ENCODE assay signal across 27 cellular contexts in genomic region chr2:141021611-141022010, GRCh38.
DNase-seq lines count a peak whose midpoint lies in the region; ATAC-seq and TF ChIP-seq lines count a peak whose summit lies in the region.
"Had no signal": no experiment of that assay in that cellular context is flagged by ENCODE, and none has a peak within 500 bp of the region (broad histone marks: within the 10 kb centered on the region; RNA-seq: fewer than 3 reads in every experiment).

No MANE protein-coding gene starts in this region.

- H4K20me1 ChIP-seq in GM23248 (ENCODE audit: insufficient read depth) = no peaks in the 10 kb centered on the region

- H3K27me3 ChIP-seq in GM23248 (replicated peaks; ENCODE audit: insufficient read depth) = no peaks in the 10 kb centered on the region
- H3K27me3 ChIP-seq: ascending aorta, tibial artery had no signal

- H3K27ac Mint-ChIP-seq in stimulated activated naive B cell treated with anti-CD40 and anti-IgM and Interleukin-4, amounts not matched to agents 10 μg/mL and 1 μg/mL and 100 μg/mL, for 72 hours = no peak overlapping the region
- H3K27ac Mint-ChIP-seq: activated CD8-positive, alpha-beta T cell treated with anti-CD3 and anti-CD28 coated beads for 36 hours; activated naive CD4-positive, alpha-beta T cell treated with anti-CD3 and anti-CD28 coated beads, Interleukin-2, amount 50 U/mL, for 72 hours; naive B cell; stimulated activated naive CD8-positive, alpha-beta T cell treated with anti-CD3 and anti-CD28 coated beads, Interleukin-15, amount 100 ng/mL, for 72 hours had no signal

- H2AFZ ChIP-seq in GM23248 = 0 out of 2 replicates have a peak overlapping the region, but pooled peaks have one; percentile 3

- 75 to 78% methylated on average over 1 of the region's 1 CpG for WGBS in GM23248 (ENCODE audit: low coverage in 1 of 2, low lambda C conversion rate in 2 of 2, missing lambda C conversion rate in 2 of 2), 2 experiments
- WGBS in mesodermal cell (ENCODE audit: insufficient coverage in 2 of 2), 2 experiments = no CpG with 5 or more reads among the region's 1 CpG

- DNase-seq in GM23248 (peak; percentile 38), epithelial cell of esophagus (ENCODE audit: low read depth) (peak; percentile 15), NCI-H526 treated with DMSO at 0.1 percent for 48 hours (lab: John Stamatoyannopoulos, UW) (no peak), SHP77 (lab: John Stamatoyannopoulos, UW) (no peak)
- DNase-seq in stimulated activated naive B cell treated with anti-CD40 and anti-IgM and Interleukin-4, amounts not matched to agents 10 μg/mL and 1 μg/mL and 100 μg/mL, for 72 hours = no peak
- DNase-seq: activated CD4-positive, alpha-beta T cell treated with anti-CD3 and anti-CD28 coated beads for 1 hour; activated CD8-positive, alpha-beta T cell treated with anti-CD3 and anti-CD28 coated beads for 36 hours; activated T-cell treated with anti-CD3 and anti-CD28 coated beads for 4 hours; cerebellar nuclear complex; DMS153; foreskin melanocyte; GDM1; naive B cell; NCI-H1417 treated with DMSO at 0.1 percent for 48 hours; NCI-H2081; NCI-H2227 treated with DMSO at 0.1 percent for 48 hours; NCI-H774; stimulated activated naive CD8-positive, alpha-beta T cell treated with anti-CD3 and anti-CD28 coated beads, Interleukin-15, amount 100 ng/mL, for 72 hours; tibial artery had no signal

- H3K36me3 ChIP-seq in GM23248 (ENCODE audit: low read depth) (no peaks in the 10 kb centered on the region), mesodermal cell (ENCODE audit: control insufficient read depth, insufficient read depth, low read length) (no peaks in the 10 kb centered on the region)
- H3K36me3 ChIP-seq: ascending aorta, tibial artery had no signal

- no peaks in the 10 kb centered on the region for H3K27me3 Mint-ChIP-seq in stimulated activated naive B cell treated with anti-CD40 and anti-IgM and Interleukin-4, amounts not matched to agents 10 μg/mL and 1 μg/mL and 100 μg/mL, for 72 hours
- H3K27me3 Mint-ChIP-seq: activated CD8-positive, alpha-beta T cell treated with anti-CD3 and anti-CD28 coated beads for 36 hours; naive B cell; stimulated activated naive CD8-positive, alpha-beta T cell treated with anti-CD3 and anti-CD28 coated beads, Interleukin-15, amount 100 ng/mL, for 72 hours had no signal

- no peak for TF ChIP-seq CTCF in epithelial cell of esophagus (IDR thresholded peaks at IDR 0.05; ENCODE audit: insufficient read depth, low read depth, low read length, missing control alignments)

- H3K9me3 ChIP-seq in GM23248 (ENCODE audit: low read depth) (no peaks in the 10 kb centered on the region), mesodermal cell (ENCODE audit: control insufficient read depth, low read length) (no peaks in the 10 kb centered on the region)
- H3K9me3 ChIP-seq: ascending aorta, tibial artery had no signal

- H3K79me2 ChIP-seq in GM23248 (ENCODE audit: insufficient read depth) = no peaks in the 10 kb centered on the region

- no peaks in the 10 kb centered on the region for H3K9me2 ChIP-seq in GM23248 (ENCODE audit: insufficient read depth)

- H3K9me3 Mint-ChIP-seq in stimulated activated naive B cell treated with anti-CD40 and anti-IgM and Interleukin-4, amounts not matched to agents 10 μg/mL and 1 μg/mL and 100 μg/mL, for 72 hours = no peaks in the 10 kb centered on the region
- H3K9me3 Mint-ChIP-seq: stimulated activated naive CD8-positive, alpha-beta T cell treated with anti-CD3 and anti-CD28 coated beads, Interleukin-15, amount 100 ng/mL, for 72 hours had no signal

- no peak overlapping the region for H3K4me3 Mint-ChIP-seq in stimulated activated naive B cell treated with anti-CD40 and anti-IgM and Interleukin-4, amounts not matched to agents 10 μg/mL and 1 μg/mL and 100 μg/mL, for 72 hours
- H3K4me3 Mint-ChIP-seq: activated CD8-positive, alpha-beta T cell treated with anti-CD3 and anti-CD28 coated beads for 36 hours; naive B cell; stimulated activated naive CD8-positive, alpha-beta T cell treated with anti-CD3 and anti-CD28 coated beads, Interleukin-15, amount 100 ng/mL, for 72 hours had no signal

- peaks cover 15% of the 10 kb centered on the region for H3F3A ChIP-seq in GM23248 (ENCODE audit: insufficient read depth)

- no peaks in the 10 kb centered on the region for H3K4me1 Mint-ChIP-seq in stimulated activated naive B cell treated with anti-CD40 and anti-IgM and Interleukin-4, amounts not matched to agents 10 μg/mL and 1 μg/mL and 100 μg/mL, for 72 hours
- H3K4me1 Mint-ChIP-seq: naive B cell; stimulated activated naive CD8-positive, alpha-beta T cell treated with anti-CD3 and anti-CD28 coated beads, Interleukin-15, amount 100 ng/mL, for 72 hours had no signal

- in situ Hi-C loops in GM23248 (cut with MboI) = no loop called here

- H3K4me1 ChIP-seq in GM23248 (ENCODE audit: insufficient read depth) (peaks cover 19% of the 10 kb centered on the region), mesodermal cell (ENCODE audit: control insufficient read depth, insufficient read depth, low read length, poor library complexity, severe bottlenecking) (peaks cover 17% of the 10 kb centered on the region)
- H3K4me1 ChIP-seq: ascending aorta, tibial artery had no signal

- no peak overlapping the region for H3K4me3 ChIP-seq in GM23248
- H3K4me3 ChIP-seq in epithelial cell of esophagus (ENCODE audit: low read length) = no peak overlapping the region
- no peak overlapping the region for H3K4me3 ChIP-seq in mesodermal cell (ENCODE audit: extremely low read depth, insufficient read depth, low read length, poor library complexity, severe bottlenecking)
- H3K4me3 ChIP-seq: ascending aorta, tibial artery had no signal

- ATAC-seq in SK-N-SH treated with all-trans-retinoic acid at 6 μM for 48 hours (peak; percentile 24; the same call in 2 of the 3 replicates), GM18502 (IDR thresholded peaks at IDR 0.05; ENCODE audit: poor library complexity, unreplicated experiment) (no peak)
- no peak for ATAC-seq in stimulated activated naive B cell treated with anti-CD40 and anti-IgM and Interleukin-4, amounts not matched to agents 10 μg/mL and 1 μg/mL and 100 μg/mL, for 72 hours (replicated peaks)
- ATAC-seq: activated CD8-positive, alpha-beta T cell treated with anti-CD3 and anti-CD28 coated beads for 36 hours; activated naive CD4-positive, alpha-beta T cell treated with anti-CD3 and anti-CD28 coated beads, Interleukin-2, amount 50 U/mL, for 72 hours; HCT116; left lobe of liver; stimulated activated naive CD8-positive, alpha-beta T cell treated with anti-CD3 and anti-CD28 coated beads, Interleukin-15, amount 100 ng/mL, for 72 hours had no signal

- H3K27ac ChIP-seq in GM23248 = peak overlapping the region; percentile 85
- H3K27ac ChIP-seq in mesodermal cell (ENCODE audit: low read depth, low read length, severe bottlenecking) = peak overlapping the region; percentile 89
- H3K27ac ChIP-seq: ascending aorta, KMS-11, tibial artery had no signal

- H3K9ac ChIP-seq in GM23248 = peak overlapping the region; percentile 36; the same call in 1 of the 2 replicates
- H3K9ac ChIP-seq: KMS-11 had no signal

- H3K4me2 ChIP-seq in GM23248 (ENCODE audit: unreplicated experiment) = peak overlapping the region; percentile 67
- H3K4me2 ChIP-seq: KMS-11 had no signal

- H3K36me3 Mint-ChIP-seq in stimulated activated naive B cell treated with anti-CD40 and anti-IgM and Interleukin-4, amounts not matched to agents 10 μg/mL and 1 μg/mL and 100 μg/mL, for 72 hours = no peaks in the 10 kb centered on the region
- H3K36me3 Mint-ChIP-seq: activated naive CD4-positive, alpha-beta T cell treated with anti-CD3 and anti-CD28 coated beads, Interleukin-2, amount 50 U/mL, for 72 hours; naive B cell had no signal

TF ChIP-seq in SK-N-SH treated with all-trans-retinoic acid at 6 μM for 48 hours, 23 proteins besides CTCF, POLR2A, EP300 and RAD21 (continues in another document):
- TF ChIP-seq PPARA (CRISPR knock-in tag; IDR thresholded peaks at IDR 0.05; ENCODE audit: borderline replicate concordance) (no peak), ZFP30 (CRISPR knock-in tag; IDR thresholded peaks at IDR 0.05) (no peak), ZFP3 (CRISPR knock-in tag; IDR thresholded peaks at IDR 0.05) (no peak), CREB5 (CRISPR knock-in tag; IDR thresholded peaks at IDR 0.05; ENCODE audit: low read depth) (no peak), POU6F1 (CRISPR knock-in tag; IDR thresholded peaks at IDR 0.05; ENCODE audit: borderline replicate concordance, low read depth) (no peak)

Comparison
In these comparisons a context has a peak if more than half of its experiments do, and no peak if none do; other contexts are left out.
1. DNase-seq: peak in GM23248 (single experiment) and epithelial cell of esophagus (single experiment); none in NCI-H526 treated with DMSO at 0.1 percent for 48 hours (single experiment), SHP77 (0 of 2) and stimulated activated naive B cell treated with anti-CD40 and anti-IgM and Interleukin-4, amounts not matched to agents 10 μg/mL and 1 μg/mL and 100 μg/mL, for 72 hours (single experiment).